17 cellular contexts compared by ENCODE assay signal in genomic region chr6:155264704-155265320, GRCh38. TPM values are rescaled to one million over a fixed set of nuclear protein-coding genes. Genes with fewer than 3 reads are reported as not detected.
DNase-seq lines count a peak whose midpoint lies in the region; ATAC-seq and TF ChIP-seq lines count a peak whose summit lies in the region.
"Had no signal": no experiment of that assay in that cellular context is flagged by ENCODE, and none has a peak within 500 bp of the region (broad histone marks: within the 10 kb centered on the region; RNA-seq: fewer than 3 reads in every experiment).

No MANE protein-coding gene starts in this region.

- H2BK12ac ChIP-seq in mesenchymal stem cell (ENCODE audit: low read length in 2 of 2) = peak overlapping the region in 1 of 2 experiments; percentile 89

- H3K27me3 ChIP-seq in HUES6 (ENCODE audit: control insufficient read depth, insufficient read depth, low read length) = no peaks in the 10 kb centered on the region
- no peaks in the 10 kb centered on the region for H3K27me3 ChIP-seq in dorsolateral prefrontal cortex
- H3K27me3 ChIP-seq in mesenchymal stem cell (ENCODE audit: control insufficient read depth in 1 of 2, insufficient read depth in 1 of 2, low read length in 2 of 2) = no peaks in the 10 kb centered on the region
- no peaks in the 10 kb centered on the region for H3K27me3 ChIP-seq in psoas muscle (ENCODE audit: insufficient read depth in 3 of 3, low read length in 2 of 3)
- H3K27me3 ChIP-seq: thyroid gland had no signal

- no peak for TF ChIP-seq CTCF in AG10803 (conservative IDR thresholded peaks at IDR 0.05; ENCODE audit: low read length)
- TF ChIP-seq CTCF in dorsolateral prefrontal cortex (IDR thresholded peaks at IDR 0.05 in 54 of 56, conservative IDR thresholded peaks at IDR 0.05 in 2 of 56; ENCODE audit: low read depth in 1 of 56, partially characterized antibody in 56 of 56) = no peak
- TF ChIP-seq CTCF in psoas muscle (IDR thresholded peaks at IDR 0.05) = no peak

- H3K9ac ChIP-seq in HUES6 (ENCODE audit: low read length) (no peak overlapping the region), mesenchymal stem cell (ENCODE audit: low read length) (peak overlapping the region; percentile 5)

- H3K79me1 ChIP-seq in mesenchymal stem cell (replicated peaks; ENCODE audit: low read length, poor library complexity, severe bottlenecking) = peaks cover 22% of the 10 kb centered on the region

- H3K18ac ChIP-seq in mesenchymal stem cell (ENCODE audit: low read depth in 1 of 2, low read length in 2 of 2) = peak overlapping the region in 1 of 2 experiments; percentile 85

- H3K36me3 ChIP-seq in HUES6 (ENCODE audit: control insufficient read depth, insufficient read depth, low read length) (peaks cover 16% of the 10 kb centered on the region), mesenchymal stem cell (ENCODE audit: control insufficient read depth in 1 of 2, insufficient read depth in 2 of 2, low read depth in 1 of 2, low read length in 2 of 2) (peaks cover 6 to 11% of the 10 kb centered on the region in 2 experiments), psoas muscle (ENCODE audit: insufficient read depth in 1 of 2, low read depth in 1 of 2) (peaks cover 4 to 18% of the 10 kb centered on the region in 2 donors)

- intact Hi-C loops in dorsolateral prefrontal cortex (cut with DNase I) (no loop called here), psoas muscle (cut with DNase I) (no loop called here)

- no peak overlapping the region for H2AFZ ChIP-seq in mesenchymal stem cell (ENCODE audit: low read depth, low read length)

- H3K4me3 ChIP-seq in AG10803 (ENCODE audit: low read length) (no peak overlapping the region), HUES6 (ENCODE audit: low read depth, low read length) (no peak overlapping the region), dorsolateral prefrontal cortex (peak overlapping the region in 2 of 59 donors; percentile 0 to 16), mesenchymal stem cell (ENCODE audit: insufficient read depth in 1 of 2, low read depth in 1 of 2, low read length in 2 of 2) (no peak overlapping the region), psoas muscle (no peak overlapping the region)
- H3K4me3 ChIP-seq: thyroid gland had no signal

- WGBS in mesenchymal stem cell = 68% methylated on average over 8 of the region's 9 CpGs
- 58 to 67% (median 63%) methylated on average over 9 of the region's 9 CpGs for WGBS in psoas muscle, 3 donors

- peak; percentile 66 for DNase-seq in AG10803 (ENCODE audit: low read depth)
- DNase-seq in dorsolateral prefrontal cortex = no peak
- DNase-seq in mesenchymal stem cell = peak; percentile 43
- DNase-seq in psoas muscle = no peak
- no peak for DNase-seq in NCI-H510A treated with DMSO at 0.1 percent for 48 hours (lab: John Stamatoyannopoulos, UW)
- DNase-seq in T-helper 1 cell = no peak
- no peak for DNase-seq in SIG-M5 (lab: John Stamatoyannopoulos, UW)
- DNase-seq: activated naive CD8-positive, alpha-beta T cell treated with anti-CD3 and anti-CD28 coated beads for 36 hours; activated T-cell treated with anti-CD3 and anti-CD28 coated beads for 4 hours; DMS53; NCI-H1048; stimulated activated CD4-positive, alpha-beta T cell treated with anti-CD3 and anti-CD28 coated beads, Interleukin-15, amount 100 ng/mL, for 24 hours; thyroid gland had no signal

- H3K4me1 ChIP-seq in HUES6 (ENCODE audit: control insufficient read depth, insufficient read depth, low read length) = peaks cover 42% of the 10 kb centered on the region
- no peaks in the 10 kb centered on the region for H3K4me1 ChIP-seq in mesenchymal stem cell (ENCODE audit: control insufficient read depth, insufficient read depth, low read depth, low read length)
- H3K4me1 ChIP-seq in psoas muscle = peaks cover 4% of the 10 kb centered on the region

- H4K8ac ChIP-seq in mesenchymal stem cell (ENCODE audit: low read length) = peak overlapping the region; percentile 21

- H3K14ac ChIP-seq in mesenchymal stem cell (ENCODE audit: low read length in 2 of 2) = no peak overlapping the region

- H3K23ac ChIP-seq in mesenchymal stem cell (ENCODE audit: low read length in 2 of 2) = no peak overlapping the region

- H3K4me2 ChIP-seq in mesenchymal stem cell (ENCODE audit: low read length, poor library complexity, severe bottlenecking) = no peak overlapping the region

- peak overlapping the region in 1 of 2 experiments; percentile 84 for H3K4ac ChIP-seq in mesenchymal stem cell (ENCODE audit: low read depth in 1 of 2, low read length in 2 of 2)

- no peak overlapping the region for H2BK5ac ChIP-seq in mesenchymal stem cell (ENCODE audit: low read depth, low read length, poor library complexity, severe bottlenecking)

- peak overlapping the region; percentile 29 for H2BK15ac ChIP-seq in mesenchymal stem cell (ENCODE audit: low read depth, poor library complexity, severe bottlenecking)

- H4K91ac ChIP-seq in mesenchymal stem cell (ENCODE audit: low read length) = no peak overlapping the region

- no peak overlapping the region for H2AK5ac ChIP-seq in mesenchymal stem cell (ENCODE audit: low read length, severe bottlenecking)

- H2BK120ac ChIP-seq in mesenchymal stem cell (ENCODE audit: low read depth, low read length) = no peak overlapping the region

- no peak for ATAC-seq in psoas muscle

- H3K9me3 ChIP-seq in HUES6 (ENCODE audit: control insufficient read depth, insufficient read depth, low read depth, low read length) (no peaks in the 10 kb centered on the region), mesenchymal stem cell (ENCODE audit: control insufficient read depth, low read length) (no peaks in the 10 kb centered on the region), psoas muscle (no peaks in the 10 kb centered on the region)
- H3K9me3 ChIP-seq: thyroid gland had no signal

- H3K27ac ChIP-seq in HUES6 (ENCODE audit: low read depth, low read length) = peak overlapping the region; percentile 74; the same call in 1 of the 2 replicates
- peak overlapping the region in 56 of 59 donors; percentile 0 to 86 (median 71) for H3K27ac ChIP-seq in dorsolateral prefrontal cortex
- no peak overlapping the region for H3K27ac ChIP-seq in mesenchymal stem cell (ENCODE audit: low read length, poor library complexity, severe bottlenecking)
- H3K27ac ChIP-seq in psoas muscle = no peak overlapping the region

RNA-seq across cellular contexts. Expression of gene CLDN20, which starts 1.0 kb away (rescaled TPM):
- total RNA-seq in dorsolateral prefrontal cortex (1 to 10 TPM in 23 of 120 experiments, under 1 TPM in 60, not detected in 37; 0.32 to 1.8 (median 0.77) TPM), psoas muscle (not detected)
- 0.10 TPM for polyA plus RNA-seq in mesenchymal stem cell (2013, experiment 1 of 2)
- polyA plus RNA-seq in mesenchymal stem cell (2013, experiment 2 of 2) = not detected
- under 1 TPM in 1 of 3 donors, not detected in 2; 0.05 TPM for polyA plus RNA-seq in psoas muscle
- total RNA-seq: activated naive CD8-positive, alpha-beta T cell treated with anti-CD3 and anti-CD28 coated beads for 36 hours; omental fat pad; thyroid gland had no signal
- polyA plus RNA-seq: BJ, esophagus had no signal

RNA-seq across cellular contexts. Expression of gene TFB1M, which starts 49.5 kb away (rescaled TPM):
- total RNA-seq in dorsolateral prefrontal cortex (10 to 100 TPM; 16.1 to 42.1 (median 25.9) TPM), psoas muscle (10 to 100 TPM; 17.5 to 25.9 (median 18.4) TPM)
- 69.5 TPM for polyA plus RNA-seq in mesenchymal stem cell (2013, experiment 1 of 2)
- polyA plus RNA-seq in mesenchymal stem cell (2013, experiment 2 of 2) = 67.3 TPM
- 10 to 100 TPM in 2 of 3 donors, 1 to 10 TPM in 1; 7.2 to 17.8 (median 17.5) TPM for polyA plus RNA-seq in psoas muscle

Comparison
In these comparisons a context has a peak if more than half of its experiments do, and no peak if none do; other contexts are left out.
1. DNase-seq: peak in AG10803 (single experiment) and mesenchymal stem cell (single experiment); none in dorsolateral prefrontal cortex (0 of 10), psoas muscle (0 of 2), NCI-H510A treated with DMSO at 0.1 percent for 48 hours (single experiment), T-helper 1 cell (0 of 5) and SIG-M5 (single experiment).
2. H3K27ac ChIP-seq: peak in HUES6 (single experiment) and dorsolateral prefrontal cortex (56 of 59); none in mesenchymal stem cell (single experiment) and psoas muscle (single experiment).